32 cellular contexts compared by ENCODE assay signal in the genomic region with DNA sequence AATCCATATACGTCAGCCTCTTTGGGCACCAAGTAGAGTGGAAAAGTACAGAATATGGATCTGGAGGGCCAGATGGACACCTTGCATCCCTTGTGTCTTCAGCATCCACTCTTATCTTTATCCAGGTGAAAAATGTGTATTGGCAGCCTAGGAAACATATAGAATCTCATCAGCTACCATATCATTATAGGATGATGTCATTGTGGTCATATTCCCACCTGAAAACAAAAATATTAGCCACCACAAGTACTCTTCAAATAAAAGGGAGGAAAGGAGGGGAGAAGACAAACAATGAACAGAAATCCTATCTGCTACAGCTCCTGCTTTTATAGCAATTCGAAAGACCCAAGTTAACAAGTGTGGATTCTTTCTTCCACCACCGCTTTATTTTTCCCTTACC. TPM values are rescaled to one million over a fixed set of nuclear protein-coding genes. Genes with fewer than 3 reads are reported as not detected.
DNase-seq lines count a peak whose midpoint lies in the region; TF ChIP-seq lines count a peak whose summit lies in the region.
"Had no signal": no experiment of that assay in that cellular context is flagged by ENCODE, and none has a peak within 500 bp of the region (broad histone marks: within the 10 kb centered on the region; RNA-seq: fewer than 3 reads in every experiment).

No MANE protein-coding gene starts in this region.

- peak overlapping the region; percentile 38 for H2AFZ ChIP-seq in hepatocyte

- intact Hi-C loops in activated CD4-positive, alpha-beta T cell treated with anti-CD3 and anti-CD28 coated beads, Interleukin-2, amount 10 ng/mL, durations not matched to agents 24 days and 14 days (cut with micrococcal nuclease), result no loop called here
- intact Hi-C loops in stomach (cut with DNase I; ENCODE audit: low total_unique reads), result no loop called here

- H3K36me3 ChIP-seq in hepatocyte (replicated peaks; ENCODE audit: insufficient read depth, low read depth) (no peaks in the 10 kb centered on the region), stomach (no peaks in the 10 kb centered on the region)
- H3K36me3 ChIP-seq: BE2C, left ventricle myocardium inferior, ovary, SJCRH30, tibial nerve had no signal

- H3K27me3 Mint-ChIP-seq in activated CD4-positive, alpha-beta T cell treated with anti-CD3 and anti-CD28 coated beads, Interleukin-2, amount 10 ng/mL, durations not matched to agents 24 days and 14 days, result no peaks in the 10 kb centered on the region
- H3K27me3 Mint-ChIP-seq: activated naive CD8-positive, alpha-beta T cell treated with anti-CD3 and anti-CD28 coated beads, Interleukin-2, amount 10 ng/mL, durations not matched to agents 7 days and 5 days; natural killer cell treated with Interleukin-12 subunit alpha and Interleukin-12 subunit beta and Interleukin-15 and Interleukin-18, amount 100 ng/mL, for 72 hours had no signal

- H3K4me3 ChIP-seq in hepatocyte (no peak overlapping the region), stomach (no peak overlapping the region)
- H3K4me3 ChIP-seq: left ventricle myocardium inferior, ovary, SJCRH30, tibial nerve had no signal

- no peak for TF ChIP-seq POLR2A in stomach (IDR thresholded peaks at IDR 0.05)

- no peaks in the 10 kb centered on the region for H3K79me2 ChIP-seq in hepatocyte

- TF ChIP-seq CTCF in hepatocyte (IDR thresholded peaks at IDR 0.05; ENCODE audit: poor library complexity) (no peak), stomach (IDR thresholded peaks at IDR 0.05) (no peak), GM10248 (IDR thresholded peaks at IDR 0.05; ENCODE audit: control extremely low read depth, extremely low read depth, low read depth, missing control alignments) (no peak)

- H3K9me3 ChIP-seq in hepatocyte (ENCODE audit: low read depth) (no peaks in the 10 kb centered on the region), stomach (no peaks in the 10 kb centered on the region)
- H3K9me3 ChIP-seq: BE2C, left ventricle myocardium inferior, ovary, SJCRH30, tibial nerve had no signal

- H3K36me3 Mint-ChIP-seq in activated CD4-positive, alpha-beta T cell treated with anti-CD3 and anti-CD28 coated beads, Interleukin-2, amount 10 ng/mL, durations not matched to agents 24 days and 14 days (ENCODE audit: low read depth), result peaks cover 17% of the 10 kb centered on the region

- peaks cover 63% of the 10 kb centered on the region for H3K4me1 Mint-ChIP-seq in activated CD4-positive, alpha-beta T cell treated with anti-CD3 and anti-CD28 coated beads, Interleukin-2, amount 10 ng/mL, durations not matched to agents 24 days and 14 days

- peak overlapping the region; percentile 69 for H3K27ac ChIP-seq in hepatocyte
- peak overlapping the region; percentile 8 to 75 (median 66) for H3K27ac ChIP-seq in stomach
- H3K27ac ChIP-seq: KMS-11, left ventricle myocardium inferior, ovary, SJCRH30, tibial nerve had no signal

- no peak overlapping the region for H3K4me3 Mint-ChIP-seq in activated CD4-positive, alpha-beta T cell treated with anti-CD3 and anti-CD28 coated beads, Interleukin-2, amount 10 ng/mL, durations not matched to agents 24 days and 14 days
- H3K4me3 Mint-ChIP-seq: activated CD4-positive, alpha-beta T cell treated with anti-CD3 and anti-CD28 coated beads for 36 hours; activated naive CD8-positive, alpha-beta T cell treated with anti-CD3 and anti-CD28 coated beads, Interleukin-2, amount 10 ng/mL, durations not matched to agents 7 days and 5 days had no signal

- POLR2A ChIA-PET in GM10248 (lab: Yijun Ruan, JAX), result no interaction called here

- peak overlapping the region; percentile 13 for H3K4me2 ChIP-seq in hepatocyte
- H3K4me2 ChIP-seq: KMS-11 had no signal

- H3K27me3 ChIP-seq in hepatocyte (no peaks in the 10 kb centered on the region), stomach (no peaks in the 10 kb centered on the region)
- H3K27me3 ChIP-seq: BE2C, ovary, SJCRH30, tibial nerve had no signal

- H3K9me3 Mint-ChIP-seq in activated CD4-positive, alpha-beta T cell treated with anti-CD3 and anti-CD28 coated beads, Interleukin-2, amount 10 ng/mL, durations not matched to agents 24 days and 14 days, result peaks cover 8% of the 10 kb centered on the region

- CTCF ChIA-PET in GM10248 (lab: Yijun Ruan, JAX), result interaction anchor here (0.7 to 1.5 kb wide), 4 partner anchors 17 to 77 kb away, joined by 3 to 6 read pairs (median 3); no protein-coding TSS in a partner anchor

- 81% methylated on average over 3 of the region's 3 CpGs for WGBS in hepatocyte (ENCODE audit: low lambda C conversion rate, missing lambda C conversion rate)
- 89 to 95% (median 90%) methylated on average over 3 of the region's 3 CpGs for WGBS in stomach, 5 donors

- H3K4me1 ChIP-seq in hepatocyte (ENCODE audit: insufficient read depth) (peaks cover 7% of the 10 kb centered on the region), stomach (peaks cover 5 to 54% (median 25%) of the 10 kb centered on the region in 4 donors)
- H3K4me1 ChIP-seq: BE2C had no signal

- no peaks in the 10 kb centered on the region for H3K9me2 ChIP-seq in hepatocyte (replicated peaks; ENCODE audit: insufficient read depth)

- H4K20me1 ChIP-seq in hepatocyte (ENCODE audit: insufficient read depth, poor library complexity, severe bottlenecking), result no peaks in the 10 kb centered on the region

- no peak for TF ChIP-seq EP300 in stomach (IDR thresholded peaks at IDR 0.05)

- no peak overlapping the region for H3K27ac Mint-ChIP-seq in activated CD4-positive, alpha-beta T cell treated with anti-CD3 and anti-CD28 coated beads, Interleukin-2, amount 10 ng/mL, durations not matched to agents 24 days and 14 days
- H3K27ac Mint-ChIP-seq: activated CD4-positive, alpha-beta T cell treated with anti-CD3 and anti-CD28 coated beads for 36 hours had no signal

- DNase-seq in activated CD4-positive, alpha-beta T cell treated with anti-CD3 and anti-CD28 coated beads, Interleukin-2, amount 10 ng/mL, durations not matched to agents 24 days and 14 days, result peak; percentile 21
- no peak for DNase-seq in activated CD4-positive, alpha-beta T cell treated with anti-CD3 and anti-CD28 coated beads for 1 hour
- peak; percentile 11 for DNase-seq in NCI-H748 treated with DMSO at 0.1 percent for 48 hours (lab: John Stamatoyannopoulos, UW)
- no peak for DNase-seq in hepatocyte (ENCODE audit: low spot score)
- no peak for DNase-seq in stomach
- no peak for DNase-seq in middle frontal gyrus (ENCODE audit: extremely low spot score, low spot score)
- no peak for DNase-seq in GM10248 (ENCODE audit: extremely low spot score)
- no peak for DNase-seq in SKM-1 (lab: John Stamatoyannopoulos, UW; ENCODE audit: unreplicated experiment)
- DNase-seq: activated CD4-positive, alpha-beta T cell treated with anti-CD3 and anti-CD28 coated beads for 36 hours; activated gamma-delta T cell; activated naive CD8-positive, alpha-beta T cell treated with anti-CD3 and anti-CD28 coated beads, Interleukin-2, amount 10 ng/mL, durations not matched to agents 7 days and 5 days; BE2C; COR-L47; DND-41; islet precursor cell; left ventricle myocardium inferior; NCI-H1436; NCI-H2171; NCI-H510A treated with DMSO at 0.1 percent for 48 hours; ovary; SJCRH30; stimulated activated CD4-positive, alpha-beta T cell treated with anti-CD3 and anti-CD28 coated beads, Interleukin-2, amount 100 ng/mL, for 24 hours had no signal

RNA-seq across cellular contexts. Expression of a gene that starts 13.7 kb away (rescaled TPM):
- total RNA-seq in activated CD4-positive, alpha-beta T cell treated with anti-CD3 and anti-CD28 coated beads, Interleukin-2, amount 10 ng/mL, durations not matched to agents 24 days and 14 days, result 6.9 and 7.7 TPM in 2 replicates
- total RNA-seq in hepatocyte (not detected in 2 replicates), stomach (not detected)
- polyA plus RNA-seq in hepatocyte (not detected in 2 replicates), stomach (not detected)
- total RNA-seq: A673; activated naive CD8-positive, alpha-beta T cell treated with anti-CD3 and anti-CD28 coated beads, Interleukin-2, amount 10 ng/mL, durations not matched to agents 7 days and 5 days; cerebellum; endothelial cell of umbilical vein; glomerular endothelial cell; left ventricle myocardium inferior; mesenteric fat pad; ovary; renal cortical epithelial cell; RPMI7951; SJCRH30; tibial nerve had no signal
- polyA plus RNA-seq: endothelial cell of umbilical vein, ovary had no signal

RNA-seq across cellular contexts. Expression of a gene that starts 14.1 kb away (rescaled TPM):
- 2.4 and 3.1 TPM in 2 replicates for total RNA-seq in activated CD4-positive, alpha-beta T cell treated with anti-CD3 and anti-CD28 coated beads, Interleukin-2, amount 10 ng/mL, durations not matched to agents 24 days and 14 days
- total RNA-seq in hepatocyte (not detected in 2 replicates), stomach (not detected)
- polyA plus RNA-seq in hepatocyte (not detected in 2 replicates), stomach (under 1 TPM in 1 of 3 donors, not detected in 2; 0.15 TPM)
- total RNA-seq: A673; activated naive CD8-positive, alpha-beta T cell treated with anti-CD3 and anti-CD28 coated beads, Interleukin-2, amount 10 ng/mL, durations not matched to agents 7 days and 5 days; endothelial cell of umbilical vein; glomerular endothelial cell; left ventricle myocardium inferior; mesenteric fat pad; ovary; renal cortical epithelial cell; RPMI7951; SJCRH30; tibial nerve had no signal
- polyA plus RNA-seq: endothelial cell of umbilical vein, ovary had no signal

Comparison
In these comparisons a context has a peak if more than half of its experiments do, and no peak if none do; other contexts are left out.
1. DNase-seq: peak in activated CD4-positive, alpha-beta T cell treated with anti-CD3 and anti-CD28 coated beads, Interleukin-2, amount 10 ng/mL, durations not matched to agents 24 days and 14 days (single experiment) and NCI-H748 treated with DMSO at 0.1 percent for 48 hours (single experiment); none in activated CD4-positive, alpha-beta T cell treated with anti-CD3 and anti-CD28 coated beads for 1 hour (single experiment), hepatocyte (single experiment), stomach (single experiment), middle frontal gyrus (single experiment), GM10248 (single experiment) and SKM-1 (single experiment).